In the genomic region with DNA sequence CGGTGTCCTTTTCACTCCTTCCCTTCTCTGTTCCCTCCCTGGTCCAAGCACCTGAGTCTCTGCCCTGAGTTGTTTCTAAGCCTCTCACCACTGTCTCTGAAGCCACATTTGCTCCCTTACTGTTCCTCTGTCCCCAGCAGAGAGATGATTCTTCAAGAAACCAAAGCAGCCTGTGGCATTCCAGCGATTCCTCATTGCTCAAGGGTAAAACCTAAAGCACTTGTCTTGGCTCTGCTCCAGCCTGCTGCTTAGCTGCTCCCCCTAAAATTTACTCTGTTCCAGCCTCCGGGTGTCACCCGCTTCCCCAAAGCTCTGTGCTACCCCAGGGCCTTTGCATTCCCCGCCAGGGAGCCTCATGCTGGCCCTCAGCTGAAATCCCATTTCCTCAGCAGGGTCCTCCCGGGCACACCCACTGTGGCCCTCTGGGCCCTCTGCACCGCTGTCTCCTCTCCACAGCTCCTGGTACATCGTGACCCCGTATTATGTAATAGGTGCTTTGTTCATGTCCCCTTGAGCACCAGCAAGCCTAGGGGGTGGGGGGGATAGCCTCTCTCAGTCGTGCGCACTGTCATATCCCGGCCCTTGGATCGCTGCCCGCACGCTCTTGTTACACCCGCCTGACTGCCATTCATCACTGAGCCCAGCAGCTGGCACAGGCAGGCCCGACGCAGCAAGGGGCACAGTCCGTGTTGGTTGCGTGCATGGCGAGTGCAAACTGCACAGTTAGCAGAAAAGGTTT, we compare ENCODE assay signal across 7 cellular contexts. TPM values are rescaled to one million over a fixed set of nuclear protein-coding genes. Genes with fewer than 3 reads are reported as not detected.
A peak's percentile ranks its signal among the peaks of the same experiment; 100 is the strongest.
DNase-seq lines count a peak whose midpoint lies in the region; ATAC-seq and TF ChIP-seq lines count a peak whose summit lies in the region.
"Had no signal": no experiment of that assay in that cellular context is flagged by ENCODE, and none has a peak within 500 bp of the region (broad histone marks: within the 10 kb centered on the region; RNA-seq: fewer than 3 reads in every experiment).

No MANE protein-coding gene starts in this region.

- peaks cover 18% of the 10 kb centered on the region for H3K36me3 Mint-ChIP-seq in nephron progenitor cell (ENCODE audit: low read depth)

- ATAC-seq in psoas muscle (peak; percentile 95 to 97 (median 96)), GM19395 (IDR thresholded peaks at IDR 0.05; ENCODE audit: unreplicated experiment) (no peak)

- peak overlapping the region; percentile 96 for H3K27ac ChIP-seq in psoas muscle

- peaks cover 10% of the 10 kb centered on the region for H3K4me1 Mint-ChIP-seq in nephron progenitor cell

- H3K9me3 Mint-ChIP-seq in nephron progenitor cell = no peaks in the 10 kb centered on the region

- H3K4me3 ChIP-seq in choroid plexus epithelial cell (ENCODE audit: low read depth, low read length) = no peak overlapping the region
- peak overlapping the region; percentile 47 for H3K4me3 ChIP-seq in psoas muscle

- H3K4me3 Mint-ChIP-seq in nephron progenitor cell = no peak overlapping the region

- peaks cover 0 to 25% of the 10 kb centered on the region in 2 donors for H3K36me3 ChIP-seq in psoas muscle (ENCODE audit: insufficient read depth in 1 of 2, low read depth in 1 of 2)

- no peak overlapping the region for H3K27ac Mint-ChIP-seq in nephron progenitor cell

- intact Hi-C loops in psoas muscle (cut with DNase I) = no loop called here

- H3K27me3 Mint-ChIP-seq in nephron progenitor cell (ENCODE audit: low read depth, poor library complexity) = no peaks in the 10 kb centered on the region

- TF ChIP-seq CTCF in choroid plexus epithelial cell (conservative IDR thresholded peaks at IDR 0.05; ENCODE audit: low read depth, low read length) (no peak), psoas muscle (IDR thresholded peaks at IDR 0.05) (no peak), nephron progenitor cell (IDR thresholded peaks at IDR 0.05) (no peak)

- WGBS in psoas muscle, 3 donors = 19 to 36% (median 21%) methylated on average over 21 of the region's 21 CpGs

- no peaks in the 10 kb centered on the region for H3K9me3 ChIP-seq in psoas muscle

- H3K27me3 ChIP-seq in psoas muscle (ENCODE audit: insufficient read depth in 3 of 3, low read length in 2 of 3) = no peaks in the 10 kb centered on the region

- H3K4me1 ChIP-seq in psoas muscle = peaks cover 37% of the 10 kb centered on the region

- DNase-seq in NCI-H1436 treated with DMSO at 0.1 percent for 48 hours (lab: John Stamatoyannopoulos, UW) (peak; percentile 48), choroid plexus epithelial cell (ENCODE audit: low read depth) (peak; percentile 46), psoas muscle (peak; percentile 92 to 98), nephron progenitor cell (no peak), amniotic stem cell (lab: John Stamatoyannopoulos, UW) (no peak)

RNA-seq across cellular contexts. Expression of gene TECR, which starts 15.8 kb away (rescaled TPM):
- 100 to 1,000 TPM; 111 to 209 (median 158) TPM for total RNA-seq in psoas muscle
- polyA plus RNA-seq in psoas muscle = 100 to 1,000 TPM in 2 of 3 donors, 10 to 100 TPM in 1; 77.8 to 145 (median 136) TPM

RNA-seq across cellular contexts. Expression of gene NDUFB7, which starts 26.7 kb away (rescaled TPM):
- 100 to 1,000 TPM; 216 to 306 (median 287) TPM for total RNA-seq in psoas muscle
- 100 to 1,000 TPM; 488 to 805 (median 716) TPM for polyA plus RNA-seq in psoas muscle

RNA-seq across cellular contexts. Expression of gene DNAJB1, which starts 26.9 kb away (rescaled TPM):
- 100 to 1,000 TPM in 1 of 4 donors, 10 to 100 TPM in 3; 32.6 to 105 (median 42.6) TPM for total RNA-seq in psoas muscle
- polyA plus RNA-seq in psoas muscle = 10 to 100 TPM; 20.8 to 32.0 (median 24.4) TPM

RNA-seq across cellular contexts. Expression of gene CLEC17A, which starts 37.7 kb away (rescaled TPM):
- total RNA-seq in psoas muscle = not detected
- under 1 TPM in 2 of 3 donors, not detected in 1; 0.03 to 0.04 TPM for polyA plus RNA-seq in psoas muscle
- total RNA-seq: NCI-H460 had no signal

RNA-seq across cellular contexts. Expression of gene GIPC1, which starts 49.2 kb away (rescaled TPM):
- total RNA-seq in psoas muscle = 10 to 100 TPM; 37.9 to 45.3 (median 43.2) TPM
- polyA plus RNA-seq in psoas muscle = 10 to 100 TPM; 45.3 to 63.5 (median 50.8) TPM

Comparison
In these comparisons a context has a peak if more than half of its experiments do, and no peak if none do; other contexts are left out.
1. DNase-seq: peak in NCI-H1436 treated with DMSO at 0.1 percent for 48 hours (single experiment), choroid plexus epithelial cell (single experiment) and psoas muscle (2 of 2); none in nephron progenitor cell (single experiment) and amniotic stem cell (single experiment).